12 cellular contexts compared by ENCODE assay signal in genomic region chr20:47972916-47973309, GRCh38.
A peak's percentile ranks its signal among the peaks of the same experiment; 100 is the strongest.
DNase-seq lines count a peak whose midpoint lies in the region; ATAC-seq and TF ChIP-seq lines count a peak whose summit lies in the region.
"Had no signal": no experiment of that assay in that cellular context is flagged by ENCODE, and none has a peak within 500 bp of the region (broad histone marks: within the 10 kb centered on the region; RNA-seq: fewer than 3 reads in every experiment).

No MANE protein-coding gene starts in this region.

- H3K4me1 Mint-ChIP-seq in Calu3 (ENCODE audit: low read depth, unreplicated experiment) (peaks cover 62% of the 10 kb centered on the region), progenitor cell of endocrine pancreas (ENCODE audit: low read depth) (peaks cover 49% of the 10 kb centered on the region)

- intact Hi-C loops in Calu3 (cut with micrococcal nuclease; ENCODE audit: unreplicated experiment) (loop anchor here (2.0 to 10.0 kb wide), 4 partner anchors 89 to 314 kb away; partner anchors contain the start of gene SULF2), esophagus muscularis mucosa (cut with DNase I) (loop anchor here (10.0 kb wide), 2 partner anchors 188 to 652 kb away; partner anchors contain the start of gene SULF2)

- H3K36me3 Mint-ChIP-seq in Calu3 (ENCODE audit: insufficient read depth, unreplicated experiment) (peaks cover 17% of the 10 kb centered on the region), progenitor cell of endocrine pancreas (ENCODE audit: insufficient read depth) (no peaks in the 10 kb centered on the region)

- H3K27ac Mint-ChIP-seq in Calu3 (ENCODE audit: unreplicated experiment) (peak overlapping the region; percentile 99), progenitor cell of endocrine pancreas (peak overlapping the region; percentile 95)

- H3K9ac ChIP-seq in HUES64 (ENCODE audit: low read depth, low read length) = peak overlapping the region; percentile 25; the same call in 1 of the 2 replicates

- no peak overlapping the region for H3K4me3 ChIP-seq in HUES64 (ENCODE audit: low read length)
- no peak overlapping the region for H3K4me3 ChIP-seq in esophagus muscularis mucosa

- no peak for TF ChIP-seq EP300 in esophagus muscularis mucosa (IDR thresholded peaks at IDR 0.05)

- H3K27me3 ChIP-seq in HUES64 (ENCODE audit: insufficient read depth, low read length) = no peaks in the 10 kb centered on the region
- H3K27me3 ChIP-seq in esophagus muscularis mucosa = no peaks in the 10 kb centered on the region

- ATAC-seq in GM18868 (IDR thresholded peaks at IDR 0.05; ENCODE audit: unreplicated experiment) (no peak), HG03108 (IDR thresholded peaks at IDR 0.05; ENCODE audit: unreplicated experiment) (no peak), HG02981 (IDR thresholded peaks at IDR 0.05; ENCODE audit: unreplicated experiment) (no peak)

- H3K4me3 Mint-ChIP-seq in Calu3 (ENCODE audit: low read depth, unreplicated experiment) (peak overlapping the region; percentile 65), progenitor cell of endocrine pancreas (ENCODE audit: low read depth) (no peak overlapping the region)

- no peak for TF ChIP-seq CTCF in Calu3 (IDR thresholded peaks at IDR 0.05; ENCODE audit: unreplicated experiment)
- TF ChIP-seq CTCF in esophagus muscularis mucosa (IDR thresholded peaks at IDR 0.05) = no peak
- no peak for TF ChIP-seq CTCF in progenitor cell of endocrine pancreas (IDR thresholded peaks at IDR 0.05; ENCODE audit: unreplicated experiment)

- H3K27ac ChIP-seq in HUES64 (ENCODE audit: low read depth, low read length) (no peak overlapping the region), esophagus muscularis mucosa (replicated peaks in 1 of 4) (peak overlapping the region in 3 of 4 donors; percentile 49 to 60 (median 52))

- DNase-seq in Calu3 (no peak), esophagus muscularis mucosa (ENCODE audit: extremely low spot score) (no peak), progenitor cell of endocrine pancreas (ENCODE audit: low spot score, unreplicated experiment) (no peak), T-helper 9 cell (no peak)
- DNase-seq: activated gamma-delta T cell, NCI-H2029, SHP77 treated with DMSO at 0.1 percent for 48 hours, T-helper 1 cell had no signal

- peaks cover 38% of the 10 kb centered on the region for H3K4me1 ChIP-seq in HUES64 (ENCODE audit: insufficient read depth, low read length)
- peaks cover 19 to 26% (median 24%) of the 10 kb centered on the region in 4 donors for H3K4me1 ChIP-seq in esophagus muscularis mucosa

- no peaks in the 10 kb centered on the region for H3K9me3 ChIP-seq in HUES64 (ENCODE audit: insufficient read depth, low read depth, low read length)
- H3K9me3 ChIP-seq in esophagus muscularis mucosa = no peaks in the 10 kb centered on the region

- H3K27me3 Mint-ChIP-seq in Calu3 (ENCODE audit: unreplicated experiment) (no peaks in the 10 kb centered on the region), progenitor cell of endocrine pancreas (no peaks in the 10 kb centered on the region)

- H3K9me3 Mint-ChIP-seq in Calu3 (ENCODE audit: low read depth, unreplicated experiment) = no peaks in the 10 kb centered on the region
- H3K9me3 Mint-ChIP-seq in progenitor cell of endocrine pancreas (ENCODE audit: low read depth) = no peaks in the 10 kb centered on the region

- BruUV-seq in Calu3 (replicated peaks; lab: Mats Ljungman, UMichigan) = TSS peak; percentile 88

- H3K36me3 ChIP-seq in HUES64 (ENCODE audit: insufficient read depth, low read length) (no peaks in the 10 kb centered on the region), esophagus muscularis mucosa (no peaks in the 10 kb centered on the region)

- no peak for TF ChIP-seq POLR2A in esophagus muscularis mucosa (IDR thresholded peaks at IDR 0.05; ENCODE audit: low read depth)

- 80% methylated on average over 16 of the region's 17 CpGs for WGBS in HUES64
- 84% methylated on average over 17 of the region's 17 CpGs for WGBS in esophagus muscularis mucosa

- CTCF ChIA-PET in Calu3 (lab: Charles Lee) = interaction anchor here (0.6 to 2.6 kb wide), 5 partner anchors 11 to 768 kb away, joined by 3 to 14 read pairs (median 5); partner anchors contain the start of gene SULF2
